Comparison of ENCODE assay signal across 20 cellular contexts in the genomic region with DNA sequence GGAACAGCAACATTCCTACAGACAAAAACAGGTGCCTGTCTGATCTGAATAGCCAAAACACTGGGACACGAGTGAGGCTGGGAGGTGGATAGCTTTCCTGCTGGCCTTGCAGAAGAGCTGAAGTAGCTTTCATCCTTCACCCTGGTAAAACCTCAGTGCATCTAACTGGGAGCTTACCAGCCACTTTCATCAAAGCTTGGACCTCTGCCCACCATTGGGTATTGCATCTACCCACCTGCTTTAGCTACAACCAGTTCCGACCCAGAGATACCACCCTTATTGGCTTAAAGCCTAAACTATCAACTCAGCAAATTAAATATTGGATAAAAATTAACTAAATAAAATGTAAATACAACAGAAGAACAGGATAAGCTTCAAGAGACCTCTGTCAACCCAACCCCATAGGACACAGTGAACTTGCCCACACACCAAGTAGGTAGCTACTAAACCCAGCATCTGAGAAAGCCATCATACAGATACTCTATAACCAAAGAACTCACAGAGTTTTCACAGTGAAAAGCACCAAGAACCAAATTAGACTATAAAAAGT.
DNase-seq lines count a peak whose midpoint lies in the region; ATAC-seq, FAIRE-seq and TF ChIP-seq lines count a peak whose summit lies in the region.
"Had no signal": no experiment of that assay in that cellular context is flagged by ENCODE, and none has a peak within 500 bp of the region (broad histone marks: within the 10 kb centered on the region; RNA-seq: fewer than 3 reads in every experiment).

No MANE protein-coding gene starts in this region.

- H3K27ac ChIP-seq in right lobe of liver, result no peak overlapping the region
- H3K27ac ChIP-seq in HepG2 (ENCODE audit: extremely low read length, insufficient read depth, low read length), result no peak overlapping the region
- H3K27ac ChIP-seq in stomach, result no peak overlapping the region
- no peak overlapping the region for H3K27ac ChIP-seq in ascending aorta
- H3K27ac ChIP-seq: A549; BLaER1 treated with 17β-estradiol and CSF1 and Interleukin-3, amounts not matched to agents 10 nM and 100 nM; C4-2B had no signal

- H3K9me3 ChIP-seq in right lobe of liver (no peaks in the 10 kb centered on the region), HepG2 (ENCODE audit: low read length) (no peaks in the 10 kb centered on the region), stomach (no peaks in the 10 kb centered on the region), ascending aorta (no peaks in the 10 kb centered on the region)
- H3K9me3 ChIP-seq: A549; BLaER1 treated with 17β-estradiol and CSF1 and Interleukin-3, amounts not matched to agents 10 nM and 100 nM; Caco-2 had no signal

- ATAC-seq in right lobe of liver (peak; percentile 21 to 78 (median 66)), HepG2 (no peak), HG02870 (IDR thresholded peaks at IDR 0.05; ENCODE audit: unreplicated experiment) (no peak)
- ATAC-seq: A549; CD8-positive, alpha-beta T cell had no signal

- TF ChIP-seq POLR2A in right lobe of liver (IDR thresholded peaks at IDR 0.05) (no peak), HepG2 (IDR thresholded peaks at IDR 0.05; ENCODE audit: insufficient read depth in 1 of 2, low read depth in 2 of 2, low read length in 2 of 2) (no peak), stomach (IDR thresholded peaks at IDR 0.05) (no peak)

- POLR2A ChIA-PET in HepG2 (lab: Yijun Ruan, JAX), result no interaction called here

- TF ChIP-seq EP300 in HepG2 (IDR thresholded peaks at IDR 0.05; ENCODE audit: low read depth in 2 of 2, low read length in 2 of 2) (no peak), HepG2 (CRISPR knock-in tag; IDR thresholded peaks at IDR 0.05; ENCODE audit: borderline replicate concordance) (no peak), stomach (IDR thresholded peaks at IDR 0.05) (no peak)

- in situ Hi-C loops in HepG2 (cut with HindIII; ENCODE audit: extremely low pct_ligation_motif_present, low pct_unique_long_range_greater_than_20kb), result loop anchor here (25.0 kb wide), 1 partner anchor 147 kb away; no protein-coding TSS in a partner anchor

- no peak for TF ChIP-seq CTCF in right lobe of liver (IDR thresholded peaks at IDR 0.05)
- no peak for TF ChIP-seq CTCF in HepG2 (CRISPR knock-in tag; IDR thresholded peaks at IDR 0.05)
- no peak for TF ChIP-seq CTCF in stomach (IDR thresholded peaks at IDR 0.05)
- TF ChIP-seq CTCF in ascending aorta (IDR thresholded peaks at IDR 0.05), result no peak

- intact Hi-C loops in right lobe of liver (cut with DNase I) (no loop called here), HepG2 (cut with micrococcal nuclease; ENCODE audit: unreplicated experiment) (no loop called here), stomach (cut with DNase I; ENCODE audit: low total_unique reads) (no loop called here), ascending aorta (cut with DNase I) (no loop called here)

- H3K4me2 ChIP-seq in HepG2 (ENCODE audit: low read depth, low read length), result no peak overlapping the region
- H3K4me2 ChIP-seq: A549; BLaER1 treated with 17β-estradiol and CSF1 and Interleukin-3, amounts not matched to agents 10 nM and 100 nM had no signal

- H3K4me1 ChIP-seq in right lobe of liver (no peaks in the 10 kb centered on the region), HepG2 (ENCODE audit: insufficient read depth, low read length) (no peaks in the 10 kb centered on the region), stomach (peaks cover 0 to 11% (median 2%) of the 10 kb centered on the region in 4 donors), ascending aorta (no peaks in the 10 kb centered on the region)
- H3K4me1 ChIP-seq: A549; BLaER1 treated with 17β-estradiol and CSF1 and Interleukin-3, amounts not matched to agents 10 nM and 100 nM; Caco-2 had no signal

- H3K4me3 ChIP-seq in right lobe of liver (no peak overlapping the region), HepG2 (replicated peaks in 1 of 3; ENCODE audit: insufficient read depth in 1 of 3, low read depth in 2 of 3, low read length in 3 of 3) (no peak overlapping the region), stomach (no peak overlapping the region), ascending aorta (no peak overlapping the region)
- H3K4me3 ChIP-seq: A549; BLaER1 treated with 17β-estradiol and CSF1 and Interleukin-3, amounts not matched to agents 10 nM and 100 nM had no signal

- H2AFZ ChIP-seq in HepG2 (ENCODE audit: low read length), result no peak overlapping the region

- no peaks in the 10 kb centered on the region for H4K20me1 ChIP-seq in HepG2 (ENCODE audit: insufficient read depth, low read length)
- H4K20me1 ChIP-seq: BLaER1 treated with 17β-estradiol and CSF1 and Interleukin-3, amounts not matched to agents 10 nM and 100 nM had no signal

- DNase-seq in right lobe of liver (no peak), HepG2 (ENCODE audit: low spot score) (no peak), HT-29 (ENCODE audit: low spot score) (peak; percentile 4), stomach (peak; percentile 52), ascending aorta (ENCODE audit: low spot score in 2 of 2) (no peak)
- DNase-seq: AML-193; Caco-2; Calu3; CD4-positive, alpha-beta T cell; CD8-positive, alpha-beta T cell; DMS79 treated with DMSO at 0.1 percent for 48 hours; GF-D8 had no signal

- WGBS in right lobe of liver (ENCODE audit: insufficient coverage, low coverage, low lambda C conversion rate, missing lambda C conversion rate), result 36% methylated on average over 1 of the region's 2 CpGs
- 51% methylated on average over 2 of the region's 2 CpGs for WGBS in HepG2 (ENCODE audit: low lambda C conversion rate)
- 43 to 70% (median 60%) methylated on average over 2 of the region's 2 CpGs for WGBS in stomach, 5 donors

- H3K36me3 ChIP-seq in right lobe of liver (no peaks in the 10 kb centered on the region), HepG2 (replicated peaks in 1 of 2; ENCODE audit: control insufficient read depth in 1 of 2, insufficient read depth in 2 of 2, low read length in 2 of 2) (no peaks in the 10 kb centered on the region), stomach (no peaks in the 10 kb centered on the region), ascending aorta (no peaks in the 10 kb centered on the region)
- H3K36me3 ChIP-seq: BLaER1 treated with 17β-estradiol and CSF1 and Interleukin-3, amounts not matched to agents 10 nM and 100 nM had no signal

- H3K9ac ChIP-seq in HepG2 (ENCODE audit: insufficient read depth, low read depth, low read length), result no peak overlapping the region
- H3K9ac ChIP-seq: BLaER1 treated with 17β-estradiol and CSF1 and Interleukin-3, amounts not matched to agents 10 nM and 100 nM had no signal

- no peaks in the 10 kb centered on the region for H3K27me3 ChIP-seq in right lobe of liver
- H3K27me3 ChIP-seq in HepG2 (ENCODE audit: control insufficient read depth in 1 of 2, insufficient read depth in 2 of 2, low read length in 2 of 2), result no peaks in the 10 kb centered on the region
- H3K27me3 ChIP-seq in stomach, result no peaks in the 10 kb centered on the region
- no peaks in the 10 kb centered on the region for H3K27me3 ChIP-seq in ascending aorta
- H3K27me3 ChIP-seq: BLaER1 treated with 17β-estradiol and CSF1 and Interleukin-3, amounts not matched to agents 10 nM and 100 nM had no signal

- no TSS peak for BruUV-seq in HepG2 (replicated peaks; lab: Mats Ljungman, UMichigan)

- CTCF ChIA-PET in HepG2 (lab: Yijun Ruan, JAX; ENCODE audit: low intra/inter-chr PET ratio, low total read pairs), result no interaction called here

- TF ChIP-seq RAD21 in HepG2 (CRISPR knock-in tag; IDR thresholded peaks at IDR 0.05), result no peak

- no peaks in the 10 kb centered on the region for H3K79me2 ChIP-seq in HepG2 (ENCODE audit: insufficient read depth, low read length)

- FAIRE-seq in HepG2 (lab: Jason Lieb, UNC), result no peak
- FAIRE-seq: A549, D721Med, G401.6, GM12891, GM19239 had no signal

TF ChIP-seq in HepG2, 621 proteins besides CTCF, POLR2A, EP300 and RAD21 (continues in another document):
- 0 out of 4 replicates have a peak, but pooled peaks of 1 of the 2 experiments have one; percentile 0 for TF ChIP-seq MAFK (conservative IDR thresholded peaks at IDR 0.05 in 1 of 2, IDR thresholded peaks at IDR 0.05 in 1 of 2; ENCODE audit: low read length in 2 of 2)

Comparison
In these comparisons a context has a peak if more than half of its experiments do, and no peak if none do; other contexts are left out.
1. ATAC-seq: peak in right lobe of liver (4 of 4); none in HepG2 (single experiment) and HG02870 (single experiment).
2. DNase-seq: peak in HT-29 (single experiment) and stomach (single experiment); none in right lobe of liver (0 of 3), HepG2 (single experiment) and ascending aorta (0 of 2).